Comparison of ENCODE assay signal across 12 cellular contexts in the genomic region with DNA sequence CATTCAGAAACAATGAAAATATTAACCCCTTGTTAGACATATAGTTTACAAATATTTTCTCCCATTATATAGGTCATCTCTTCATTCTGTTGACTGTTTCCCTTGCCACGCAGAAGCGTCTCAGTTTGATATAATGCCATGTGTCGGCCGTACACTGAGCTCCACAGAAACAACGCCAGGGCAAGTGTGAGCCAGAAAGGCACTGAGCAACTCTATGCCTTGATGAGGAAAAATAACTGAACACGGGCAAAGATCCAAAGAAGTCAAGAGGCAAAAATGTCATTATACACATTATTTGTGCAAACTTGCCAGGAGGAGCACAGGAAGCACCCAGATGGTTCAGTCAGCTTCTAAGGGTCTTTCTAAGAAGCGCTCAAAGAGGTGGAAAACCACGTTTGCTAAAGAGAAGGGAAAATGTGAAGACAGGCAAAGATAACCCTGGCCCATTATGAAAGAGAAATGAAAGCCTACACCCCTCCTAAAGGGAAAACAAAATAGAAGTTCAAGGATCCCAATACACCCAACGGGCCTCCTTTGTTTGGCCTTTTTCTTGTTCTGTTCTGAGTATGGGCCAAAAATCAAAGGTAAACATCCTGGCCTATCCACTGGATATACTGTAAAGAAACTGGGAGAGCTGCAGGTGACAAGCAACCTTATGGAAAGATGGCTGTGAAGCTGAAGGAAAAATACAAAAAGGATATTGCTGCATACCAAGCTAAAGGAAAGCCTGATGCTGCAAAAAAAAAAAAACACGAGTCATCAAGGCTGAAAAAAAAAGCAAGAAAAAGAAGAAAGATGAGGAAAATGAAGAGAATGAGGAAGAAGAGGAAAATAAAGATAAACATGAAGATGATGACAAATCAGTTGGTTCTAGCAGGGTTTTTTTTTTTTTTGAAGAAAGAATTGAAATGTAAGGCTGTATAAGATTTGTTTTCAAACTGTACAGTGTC. TPM values are rescaled to one million over a fixed set of nuclear protein-coding genes. Genes with fewer than 3 reads are reported as not detected.
DNase-seq lines count a peak whose midpoint lies in the region; ATAC-seq and TF ChIP-seq lines count a peak whose summit lies in the region.
"Had no signal": no experiment of that assay in that cellular context is flagged by ENCODE, and none has a peak within 500 bp of the region (broad histone marks: within the 10 kb centered on the region; RNA-seq: fewer than 3 reads in every experiment).

No MANE protein-coding gene starts in this region.

- no peak overlapping the region for H3K18ac ChIP-seq in trophoblast cell (ENCODE audit: low read length)

- peaks cover 14% of the 10 kb centered on the region for H3K4me1 Mint-ChIP-seq in activated CD8-positive, alpha-beta memory T cell treated with anti-CD3 and anti-CD28 coated beads, Interleukin-2, amount 10 ng/mL, durations not matched to agents 7 days and 5 days

- H3K9me3 Mint-ChIP-seq in activated CD8-positive, alpha-beta memory T cell treated with anti-CD3 and anti-CD28 coated beads, Interleukin-2, amount 10 ng/mL, durations not matched to agents 7 days and 5 days (ENCODE audit: low read depth), result no peaks in the 10 kb centered on the region

- peak overlapping the region; percentile 66 for H2AK5ac ChIP-seq in trophoblast cell (ENCODE audit: low read length)

- CTCF ChIA-PET in activated CD8-positive, alpha-beta memory T cell treated with anti-CD3 and anti-CD28 coated beads, Interleukin-2, amount 10 ng/mL, durations not matched to agents 7 days and 5 days (lab: Charles Lee), result interaction anchor here (1.5 kb wide), 1 partner anchor 35 kb away, joined by 3 read pairs; no protein-coding TSS in a partner anchor

- DNase-seq in GM23248, result peak; percentile 61
- DNase-seq in SK-N-MC (ENCODE audit: low read depth, low spot score), result no peak
- no peak for DNase-seq in esophagus muscularis mucosa (ENCODE audit: extremely low spot score)
- DNase-seq in trophoblast cell, result peak in 1 of 2 donors; percentile 14
- DNase-seq in SW480 (ENCODE audit: low spot score), result no peak
- no peak for DNase-seq in HuH-7.5 (ENCODE audit: low spot score)
- DNase-seq in DMS53 (lab: John Stamatoyannopoulos, UW), result no peak
- DNase-seq in activated CD8-positive, alpha-beta memory T cell treated with anti-CD3 and anti-CD28 coated beads, Interleukin-2, amount 10 ng/mL, durations not matched to agents 7 days and 5 days, result no peak
- DNase-seq: activated gamma-delta T cell; NCI-H524 treated with DMSO at 0.1 percent for 48 hours; stimulated activated CD4-positive, alpha-beta T cell treated with anti-CD3 and anti-CD28 coated beads, Interleukin-12 subunit alpha, Interleukin-12 subunit beta, amount 100 ng/mL, for 4 hours had no signal

- peak overlapping the region; percentile 90 for H3K4ac ChIP-seq in trophoblast cell (ENCODE audit: low read depth, low read length)

- H3K9me3 ChIP-seq in GM23248 (ENCODE audit: low read depth), result no peaks in the 10 kb centered on the region
- H3K9me3 ChIP-seq in SK-N-MC (ENCODE audit: low read depth, low read length), result no peaks in the 10 kb centered on the region
- no peaks in the 10 kb centered on the region for H3K9me3 ChIP-seq in esophagus muscularis mucosa
- no peaks in the 10 kb centered on the region for H3K9me3 ChIP-seq in trophoblast cell (ENCODE audit: insufficient read depth, low read depth, low read length)

- no peak overlapping the region for H3K27ac Mint-ChIP-seq in activated CD8-positive, alpha-beta memory T cell treated with anti-CD3 and anti-CD28 coated beads, Interleukin-2, amount 10 ng/mL, durations not matched to agents 7 days and 5 days

- no peak overlapping the region for H3K14ac ChIP-seq in trophoblast cell (ENCODE audit: low read length)

- H3K4me2 ChIP-seq in GM23248 (ENCODE audit: unreplicated experiment) (peak overlapping the region; percentile 80), trophoblast cell (ENCODE audit: low read length) (no peak overlapping the region)

- H3K23ac ChIP-seq in trophoblast cell (ENCODE audit: low read length), result no peak overlapping the region

- intact Hi-C loops in esophagus muscularis mucosa (cut with DNase I), result no loop called here

- H3K27ac ChIP-seq in GM23248 (peak overlapping the region; percentile 31), SK-N-MC (peak overlapping the region; percentile 73), esophagus muscularis mucosa (replicated peaks in 1 of 4) (no peak overlapping the region), trophoblast cell (ENCODE audit: low read depth, low read length) (no peak overlapping the region)

- H3K9ac ChIP-seq in GM23248 (peak overlapping the region; percentile 34; the same call in 1 of the 2 replicates), SK-N-MC (ENCODE audit: insufficient read length) (no peak overlapping the region), trophoblast cell (ENCODE audit: low read length) (no peak overlapping the region)

- ATAC-seq in activated CD8-positive, alpha-beta memory T cell treated with anti-CD3 and anti-CD28 coated beads, Interleukin-2, amount 10 ng/mL, durations not matched to agents 7 days and 5 days, result no peak

- peaks cover 9% of the 10 kb centered on the region for H3K36me3 Mint-ChIP-seq in activated CD8-positive, alpha-beta memory T cell treated with anti-CD3 and anti-CD28 coated beads, Interleukin-2, amount 10 ng/mL, durations not matched to agents 7 days and 5 days

- peaks cover 100% of the 10 kb centered on the region for H3K79me2 ChIP-seq in GM23248 (ENCODE audit: insufficient read depth)
- peaks cover 2% of the 10 kb centered on the region for H3K79me2 ChIP-seq in trophoblast cell (ENCODE audit: control insufficient read depth, insufficient read depth, low read length, poor library complexity)

- WGBS in GM23248 (ENCODE audit: low coverage in 1 of 2, low lambda C conversion rate in 2 of 2, missing lambda C conversion rate in 2 of 2), 2 experiments, result 16 to 17% methylated on average over 10 of the region's 10 CpGs
- 48% methylated on average over 10 of the region's 10 CpGs for WGBS in esophagus muscularis mucosa
- no CpG with 5 or more reads among the region's 10 CpGs for WGBS in trophoblast cell (ENCODE audit: extremely low coverage, insufficient coverage, insufficient read length)

- H3K4me1 ChIP-seq in GM23248 (ENCODE audit: insufficient read depth) (peaks cover 29% of the 10 kb centered on the region), esophagus muscularis mucosa (peaks cover 18 to 29% (median 26%) of the 10 kb centered on the region in 4 donors), trophoblast cell (ENCODE audit: control insufficient read depth in 1 of 2, insufficient read depth in 2 of 2, low read length in 2 of 2) (peaks cover 5 to 6% of the 10 kb centered on the region in 2 experiments)

- no peak overlapping the region for H2BK5ac ChIP-seq in trophoblast cell (ENCODE audit: low read depth, low read length, poor library complexity)

- TF ChIP-seq POLR2A in esophagus muscularis mucosa (IDR thresholded peaks at IDR 0.05; ENCODE audit: low read depth), result no peak

- no peaks in the 10 kb centered on the region for H3K36me3 ChIP-seq in GM23248 (ENCODE audit: low read depth)
- peaks cover 5% of the 10 kb centered on the region; the same call in 1 of the 2 replicates for H3K36me3 ChIP-seq in SK-N-MC (ENCODE audit: insufficient read depth, low read length)
- H3K36me3 ChIP-seq in esophagus muscularis mucosa, result peaks cover 0 to 4% (median 0%) of the 10 kb centered on the region in 4 donors
- peaks cover 1 to 4% of the 10 kb centered on the region in 2 experiments for H3K36me3 ChIP-seq in trophoblast cell (ENCODE audit: control insufficient read depth in 1 of 2, insufficient read depth in 2 of 2, low read length in 2 of 2)

- H3K79me1 ChIP-seq in trophoblast cell (ENCODE audit: low read length), result no peaks in the 10 kb centered on the region

- H3F3A ChIP-seq in GM23248 (ENCODE audit: insufficient read depth), result peaks cover 16% of the 10 kb centered on the region

- no peak for TF ChIP-seq EP300 in esophagus muscularis mucosa (IDR thresholded peaks at IDR 0.05)

- H2AFZ ChIP-seq in GM23248, result 0 out of 2 replicates have a peak overlapping the region, but pooled peaks have one; percentile 1
- no peak overlapping the region for H2AFZ ChIP-seq in trophoblast cell (ENCODE audit: insufficient read depth, low read length, poor library complexity)

- H4K20me1 ChIP-seq in GM23248 (ENCODE audit: insufficient read depth), result peaks cover 4% of the 10 kb centered on the region; the same call in 1 of the 2 replicates

- H4K12ac ChIP-seq in trophoblast cell (ENCODE audit: low read depth, low read length), result no peak overlapping the region

- H3K4me3 ChIP-seq in GM23248 (peak overlapping the region; percentile 45), SK-N-MC (peak overlapping the region; percentile 43; the same call in 1 of the 2 replicates), esophagus muscularis mucosa (peak overlapping the region in 3 of 4 donors; percentile 5 to 30 (median 22)), trophoblast cell (ENCODE audit: low read depth, low read length) (no peak overlapping the region)
- H3K4me3 ChIP-seq: lung had no signal

- TF ChIP-seq CTCF in esophagus muscularis mucosa (IDR thresholded peaks at IDR 0.05), result no peak

- peak overlapping the region; percentile 40 for H2BK120ac ChIP-seq in trophoblast cell (ENCODE audit: insufficient read depth, low read length, poor library complexity)

- H4K91ac ChIP-seq in trophoblast cell (ENCODE audit: low read depth, low read length), result no peak overlapping the region

- H2BK12ac ChIP-seq in trophoblast cell (ENCODE audit: low read length), result peak overlapping the region; percentile 63

- H4K8ac ChIP-seq in trophoblast cell (ENCODE audit: low read depth, low read length), result no peak overlapping the region

- in situ Hi-C loops in GM23248 (cut with MboI), result no loop called here

- H3K9me2 ChIP-seq in GM23248 (ENCODE audit: insufficient read depth), result no peaks in the 10 kb centered on the region

- H3K4me3 Mint-ChIP-seq in activated CD8-positive, alpha-beta memory T cell treated with anti-CD3 and anti-CD28 coated beads, Interleukin-2, amount 10 ng/mL, durations not matched to agents 7 days and 5 days, result no peak overlapping the region

- no peaks in the 10 kb centered on the region for H3K27me3 Mint-ChIP-seq in activated CD8-positive, alpha-beta memory T cell treated with anti-CD3 and anti-CD28 coated beads, Interleukin-2, amount 10 ng/mL, durations not matched to agents 7 days and 5 days

- H3K27me3 ChIP-seq in GM23248 (replicated peaks; ENCODE audit: insufficient read depth) (no peaks in the 10 kb centered on the region), esophagus muscularis mucosa (no peaks in the 10 kb centered on the region), trophoblast cell (ENCODE audit: insufficient read depth, low read length) (no peaks in the 10 kb centered on the region)

RNA-seq across cellular contexts. Expression of gene ARHGAP12, which starts 15.5 kb away (rescaled TPM):
- total RNA-seq in GM23248 (2014; rRNA removed; shearing (Covaris generic)), result 43.3 and 47.3 TPM in 2 replicates
- 20.1 and 20.3 TPM in 2 replicates for polyA plus RNA-seq in GM23248 (2016; fragmentation: Nextera tagmentation; extraction: Ambion mirVana)
- total RNA-seq in esophagus muscularis mucosa, result 10 to 100 TPM; 25.6 to 48.2 (median 35.8) TPM
- polyA plus RNA-seq in trophoblast cell (2013), result 15.5 and 16.4 TPM in 2 replicates
- 1 to 10 TPM; 3.0 to 7.8 TPM for total RNA-seq in activated CD8-positive, alpha-beta memory T cell treated with anti-CD3 and anti-CD28 coated beads, Interleukin-2, amount 10 ng/mL, durations not matched to agents 7 days and 5 days

Comparison
In these comparisons a context has a peak if more than half of its experiments do, and no peak if none do; other contexts are left out.
1. H3K27ac ChIP-seq: peak in GM23248 (single experiment) and SK-N-MC (single experiment); none in esophagus muscularis mucosa (0 of 4) and trophoblast cell (single experiment).